Comparison of ENCODE assay signal across 11 cellular contexts in the genomic region with DNA sequence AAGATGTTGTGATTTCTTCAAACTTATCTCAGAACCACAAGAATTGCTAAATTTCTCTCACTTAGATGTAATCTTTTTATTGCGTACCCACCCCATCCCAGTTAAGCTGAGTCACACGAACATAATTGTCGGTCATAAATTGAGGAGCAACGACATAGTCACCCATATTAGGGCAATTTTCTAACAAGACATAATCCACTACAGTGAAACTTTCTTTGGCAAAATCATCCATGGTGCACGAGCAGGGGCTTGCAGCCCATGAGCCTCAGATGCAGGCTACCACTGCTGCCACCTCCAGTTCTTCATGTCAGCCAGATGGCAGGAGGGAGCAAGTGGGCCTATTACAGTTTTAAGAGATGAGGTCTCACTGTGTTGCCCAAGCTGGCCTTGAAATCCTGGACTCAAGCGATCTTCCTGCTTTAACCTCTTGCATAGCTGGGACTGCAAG.
A peak's percentile ranks its signal among the peaks of the same experiment; 100 is the strongest.
DNase-seq lines count a peak whose midpoint lies in the region; ATAC-seq, FAIRE-seq and TF ChIP-seq lines count a peak whose summit lies in the region.
"Had no signal": no experiment of that assay in that cellular context is flagged by ENCODE, and none has a peak within 500 bp of the region (broad histone marks: within the 10 kb centered on the region; RNA-seq: fewer than 3 reads in every experiment).

No MANE protein-coding gene starts in this region.

- H3K4me1 ChIP-seq in smooth muscle cell (ENCODE audit: low read depth) (no peaks in the 10 kb centered on the region), heart right ventricle (no peaks in the 10 kb centered on the region)

- TF ChIP-seq POLR2A in GM12891 (IDR thresholded peaks at IDR 0.05; ENCODE audit: low read depth, low read length) = no peak

- peak overlapping the region; percentile 58 for H3K27ac ChIP-seq in smooth muscle cell (ENCODE audit: low read depth)
- no peak overlapping the region for H3K27ac ChIP-seq in heart right ventricle
- H3K27ac ChIP-seq: heart left ventricle had no signal

- peaks cover 9% of the 10 kb centered on the region for H3F3A ChIP-seq in smooth muscle cell (ENCODE audit: low read depth)

- no peak overlapping the region for H3K9ac ChIP-seq in smooth muscle cell (ENCODE audit: low read depth)

- no peaks in the 10 kb centered on the region for H3K9me3 Mint-ChIP-seq in endothelial cell (ENCODE audit: unreplicated experiment)

- peaks cover 39% of the 10 kb centered on the region for H4K20me1 ChIP-seq in smooth muscle cell (ENCODE audit: low read depth)

- 24% methylated on average over 6 of the region's 6 CpGs for WGBS in smooth muscle cell (ENCODE audit: low lambda C conversion rate)
- 89 to 93% methylated on average over 6 of the region's 6 CpGs for WGBS in heart right ventricle, 2 donors

- no peak for TF ChIP-seq CTCF in endothelial cell (IDR thresholded peaks at IDR 0.05; ENCODE audit: unreplicated experiment)
- no peak for TF ChIP-seq CTCF in smooth muscle cell (IDR thresholded peaks at IDR 0.05; ENCODE audit: borderline replicate concordance, insufficient read depth, poor library complexity, severe bottlenecking)
- TF ChIP-seq CTCF in heart right ventricle (IDR thresholded peaks at IDR 0.05) = no peak

- intact Hi-C loops in heart right ventricle (cut with DNase I) = no loop called here

- no peak for DNase-seq in GM12891 (ENCODE audit: insufficient read length, low spot score)
- DNase-seq in NCI-H82 (lab: John Stamatoyannopoulos, UW) = peak; percentile 39
- no peak for DNase-seq in endothelial cell (ENCODE audit: low spot score)
- no peak for DNase-seq in smooth muscle cell (lab: John Stamatoyannopoulos, UW; ENCODE audit: unreplicated experiment)
- DNase-seq in heart right ventricle = no peak
- DNase-seq in NCI-H187 (lab: John Stamatoyannopoulos, UW) = no peak
- no peak for DNase-seq in DMS53 treated with DMSO at 0.1 percent for 48 hours (lab: John Stamatoyannopoulos, UW; ENCODE audit: unreplicated experiment)
- DNase-seq: cerebellar nuclear complex, heart left ventricle, NCI-H226 had no signal

- H3K36me3 ChIP-seq in smooth muscle cell (ENCODE audit: low read depth) = no peaks in the 10 kb centered on the region
- peaks cover 0 to 98% (median 6%) of the 10 kb centered on the region in 9 donors for H3K36me3 ChIP-seq in heart right ventricle

- no peaks in the 10 kb centered on the region for H3K27me3 ChIP-seq in smooth muscle cell (ENCODE audit: low read depth)
- H3K27me3 ChIP-seq in heart right ventricle = no peaks in the 10 kb centered on the region
- H3K27me3 ChIP-seq: heart left ventricle had no signal

- peak; percentile 31 for FAIRE-seq in GM12891 (lab: Jason Lieb, UNC)
- FAIRE-seq: G401.6 had no signal

- H3K4me3 Mint-ChIP-seq in endothelial cell (ENCODE audit: unreplicated experiment) = no peak overlapping the region

- no peaks in the 10 kb centered on the region for H3K79me2 ChIP-seq in smooth muscle cell (ENCODE audit: low read depth)

- H3K27ac Mint-ChIP-seq in endothelial cell (ENCODE audit: unreplicated experiment) = peak overlapping the region; percentile 32

- no peaks in the 10 kb centered on the region for H3K4me1 Mint-ChIP-seq in endothelial cell (ENCODE audit: unreplicated experiment)

- peak overlapping the region; percentile 18 for H3K4me2 ChIP-seq in smooth muscle cell

- no peaks in the 10 kb centered on the region for H3K27me3 Mint-ChIP-seq in endothelial cell (ENCODE audit: unreplicated experiment)

- no peak overlapping the region for H3K4me3 ChIP-seq in smooth muscle cell
- H3K4me3 ChIP-seq in heart right ventricle = no peak overlapping the region
- H3K4me3 ChIP-seq: heart left ventricle had no signal

- H3K36me3 Mint-ChIP-seq in endothelial cell (ENCODE audit: low read depth, unreplicated experiment) = peaks cover 6% of the 10 kb centered on the region

- no peaks in the 10 kb centered on the region for H3K9me3 ChIP-seq in smooth muscle cell (replicated peaks; ENCODE audit: low read depth)
- no peaks in the 10 kb centered on the region for H3K9me3 ChIP-seq in heart right ventricle
- H3K9me3 ChIP-seq: heart left ventricle had no signal

- no peak overlapping the region for H2AFZ ChIP-seq in smooth muscle cell (ENCODE audit: low read depth)

- ATAC-seq in heart right ventricle = no peak
- ATAC-seq: heart left ventricle had no signal

TF ChIP-seq in GM12891, 5 proteins besides CTCF, POLR2A, EP300 and RAD21:
- TF ChIP-seq SPI1 (IDR thresholded peaks at IDR 0.05; ENCODE audit: low read depth, low read length) (no peak), POLR2AphosphoS5 (IDR thresholded peaks at IDR 0.05; ENCODE audit: low read depth, low read length) (no peak), PAX5 (IDR thresholded peaks at IDR 0.05; ENCODE audit: insufficient read depth, low read length, severe bottlenecking) (no peak), POU2F2 (IDR thresholded peaks at IDR 0.05; ENCODE audit: low read depth, low read length) (no peak), TAF1 (IDR thresholded peaks at IDR 0.05; ENCODE audit: low read depth, low read length) (no peak)
TF ChIP-seq in GM12891: peak in this region for 0.
